ENCODE assay signal across 24 cellular contexts in the genomic region with DNA sequence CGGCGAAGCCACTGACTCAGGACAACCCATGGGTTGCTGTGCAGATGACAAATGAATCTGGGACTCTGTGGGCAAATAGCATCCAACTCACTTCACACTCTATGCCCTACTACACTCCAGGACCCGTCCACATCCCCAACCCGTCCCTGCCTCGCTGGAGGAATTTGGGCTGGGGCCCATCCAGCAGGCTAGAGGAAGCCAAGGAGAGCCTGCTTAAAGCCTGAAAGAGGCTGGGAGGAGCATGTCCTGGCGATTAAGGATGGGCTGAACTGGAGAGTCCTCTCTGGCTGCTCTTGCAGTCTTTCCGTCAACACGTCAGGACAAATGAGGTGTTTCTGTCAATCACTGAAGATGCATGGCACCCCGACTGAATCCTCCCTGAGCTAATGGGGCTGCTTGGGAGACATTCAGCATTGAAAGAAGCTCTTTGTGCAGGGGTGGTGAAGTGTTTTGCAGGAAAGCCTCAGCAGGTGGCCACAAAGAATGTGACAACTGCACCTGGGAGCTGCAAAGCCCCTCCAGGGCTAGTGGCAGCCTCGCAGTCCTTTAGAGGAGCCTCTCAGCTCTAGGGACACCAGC.
A peak's percentile ranks its signal among the peaks of the same experiment; 100 is the strongest.
DNase-seq lines count a peak whose midpoint lies in the region; FAIRE-seq and TF ChIP-seq lines count a peak whose summit lies in the region.
"Had no signal": no experiment of that assay in that cellular context is flagged by ENCODE, and none has a peak within 500 bp of the region (broad histone marks: within the 10 kb centered on the region; RNA-seq: fewer than 3 reads in every experiment).

No MANE protein-coding gene starts in this region.

- no peaks in the 10 kb centered on the region for H3K79me2 ChIP-seq in H1 (ENCODE audit: control insufficient read depth in 1 of 2, insufficient read depth in 2 of 2, low read length in 2 of 2)

- no peak overlapping the region for H2AK5ac ChIP-seq in H1 (ENCODE audit: low read depth, low read length)

- H3K9ac ChIP-seq in H1 (replicated peaks in 1 of 4; ENCODE audit: extremely low read depth in 1 of 4, low read depth in 3 of 4, low read length in 3 of 4): no peak overlapping the region
- H3K9ac ChIP-seq: KMS-11 had no signal

- H3K18ac ChIP-seq in H1 (ENCODE audit: extremely low read depth, low read length): no peak overlapping the region

- H3K14ac ChIP-seq in H1 (ENCODE audit: insufficient read length): no peak overlapping the region

- no peak overlapping the region; a peak in 1 of 4 replicates for H3K4me2 ChIP-seq in H1 (ENCODE audit: insufficient read depth in 1 of 2, low read depth in 2 of 2, low read length in 2 of 2)
- H3K4me2 ChIP-seq: KMS-11 had no signal

- H3K4ac ChIP-seq in H1 (replicated peaks; ENCODE audit: insufficient read length, low read depth, low read length): no peak overlapping the region

- TF ChIP-seq EP300 in H1 (IDR thresholded peaks at IDR 0.05; ENCODE audit: borderline replicate concordance in 1 of 2, low read depth in 2 of 2, low read length in 2 of 2): no peak

- H3K27ac Mint-ChIP-seq in activated naive CD4-positive, alpha-beta T cell treated with anti-CD3 and anti-CD28 coated beads, Interleukin-2, amount 50 U/mL, for 24 hours: peak overlapping the region; percentile 48
- H3K27ac Mint-ChIP-seq in activated CD4-positive, alpha-beta T cell treated with anti-CD3 and anti-CD28 coated beads, Interleukin-2, amount 10 ng/mL, durations not matched to agents 7 days and 5 days: no peak overlapping the region
- H3K27ac Mint-ChIP-seq: CD14-positive monocyte, HFFc6 had no signal

- CTCF ChIA-PET in H1 (lab: Charles Lee; ENCODE audit: partially characterized antibody): interaction anchor here (0.7 to 2.8 kb wide), 10 partner anchors 10 to 701 kb away, joined by 3 to 18 read pairs (median 6); no protein-coding TSS in a partner anchor
- CTCF ChIA-PET in activated CD4-positive, alpha-beta T cell treated with anti-CD3 and anti-CD28 coated beads, Interleukin-2, amount 10 ng/mL, durations not matched to agents 7 days and 5 days (lab: Charles Lee): no interaction called here

- no peaks in the 10 kb centered on the region for H3K23me2 ChIP-seq in H1 (ENCODE audit: low read depth, low read length)

- H3K27ac ChIP-seq in H1 (ENCODE audit: low read depth, low read length) (no peak overlapping the region), vagina (no peak overlapping the region)
- H3K27ac ChIP-seq: KMS-11, Peyer's patch had no signal

- no peaks in the 10 kb centered on the region for H3K79me1 ChIP-seq in H1 (ENCODE audit: low read depth, low read length)

- intact Hi-C loops in vagina (cut with DNase I): no loop called here

- no peak overlapping the region for H4K8ac ChIP-seq in H1 (ENCODE audit: extremely low read depth, insufficient read depth, low read length)

- POLR2A ChIA-PET in H1 (lab: Charles Lee; ENCODE audit: partially characterized antibody): interaction anchor here (1.3 to 1.4 kb wide), 2 partner anchors 10 to 18 kb away, joined by 3 read pairs; no protein-coding TSS in a partner anchor
- POLR2A ChIA-PET in activated CD4-positive, alpha-beta T cell treated with anti-CD3 and anti-CD28 coated beads, Interleukin-2, amount 10 ng/mL, durations not matched to agents 7 days and 5 days (lab: Charles Lee): no interaction called here

- TF ChIP-seq CTCF in H1 (IDR thresholded peaks at IDR 0.05; ENCODE audit: control extremely low read depth in 1 of 3, insufficient read depth in 1 of 3, low read depth in 1 of 3, low read length in 3 of 3): no peak
- TF ChIP-seq CTCF in vagina (IDR thresholded peaks at IDR 0.05): no peak

- H3K36me3 Mint-ChIP-seq in activated naive CD4-positive, alpha-beta T cell treated with anti-CD3 and anti-CD28 coated beads, Interleukin-2, amount 50 U/mL, for 24 hours: no peaks in the 10 kb centered on the region
- H3K36me3 Mint-ChIP-seq in activated CD4-positive, alpha-beta T cell treated with anti-CD3 and anti-CD28 coated beads, Interleukin-2, amount 10 ng/mL, durations not matched to agents 7 days and 5 days (ENCODE audit: low read depth): no peaks in the 10 kb centered on the region
- H3K36me3 Mint-ChIP-seq: CD14-positive monocyte had no signal

- no peak for TF ChIP-seq POLR2A in H1 (IDR thresholded peaks at IDR 0.05; ENCODE audit: control extremely low read depth in 1 of 2, low read depth in 2 of 2, low read length in 2 of 2)
- TF ChIP-seq POLR2A in vagina (IDR thresholded peaks at IDR 0.05): no peak

- no peak overlapping the region for H2BK15ac ChIP-seq in H1 (ENCODE audit: low read length)

- H3K4me1 ChIP-seq in H1 (replicated peaks in 1 of 4; ENCODE audit: control insufficient read depth in 3 of 4, insufficient read depth in 4 of 4, low read length in 3 of 4): peaks cover 0 to 15% (median 4%) of the 10 kb centered on the region in 4 experiments; a peak in 5 of 7 replicates
- H3K4me1 ChIP-seq in vagina: no peaks in the 10 kb centered on the region
- H3K4me1 ChIP-seq: BE2C, Peyer's patch had no signal

- no peaks in the 10 kb centered on the region for H3K9me3 ChIP-seq in H1 (ENCODE audit: insufficient read depth in 2 of 2, low read depth in 1 of 2, low read length in 1 of 2)
- no peaks in the 10 kb centered on the region for H3K9me3 ChIP-seq in vagina
- H3K9me3 ChIP-seq: BE2C, Peyer's patch had no signal

- no peaks in the 10 kb centered on the region for H3K36me3 ChIP-seq in H1 (ENCODE audit: control insufficient read depth in 2 of 4, insufficient read depth in 4 of 4, low read length in 3 of 4)
- no peaks in the 10 kb centered on the region for H3K36me3 ChIP-seq in vagina
- H3K36me3 ChIP-seq: BE2C, Peyer's patch had no signal

- no peak overlapping the region for H2BK5ac ChIP-seq in H1 (ENCODE audit: low read depth, low read length)

- no peak overlapping the region for H4K5ac ChIP-seq in H1 (ENCODE audit: insufficient read length, low read depth, low read length)

- H4K91ac ChIP-seq in H1 (replicated peaks; ENCODE audit: insufficient read length, low read length): no peak overlapping the region

- no peak overlapping the region for H2BK120ac ChIP-seq in H1 (replicated peaks; ENCODE audit: low read depth, low read length)

- H3K4me1 Mint-ChIP-seq in activated naive CD4-positive, alpha-beta T cell treated with anti-CD3 and anti-CD28 coated beads, Interleukin-2, amount 50 U/mL, for 24 hours: no peaks in the 10 kb centered on the region
- H3K4me1 Mint-ChIP-seq in activated CD4-positive, alpha-beta T cell treated with anti-CD3 and anti-CD28 coated beads, Interleukin-2, amount 10 ng/mL, durations not matched to agents 7 days and 5 days: no peaks in the 10 kb centered on the region
- H3K4me1 Mint-ChIP-seq: CD14-positive monocyte had no signal

- H3K9me3 Mint-ChIP-seq in activated naive CD4-positive, alpha-beta T cell treated with anti-CD3 and anti-CD28 coated beads, Interleukin-2, amount 50 U/mL, for 24 hours: no peaks in the 10 kb centered on the region
- no peaks in the 10 kb centered on the region for H3K9me3 Mint-ChIP-seq in activated CD4-positive, alpha-beta T cell treated with anti-CD3 and anti-CD28 coated beads, Interleukin-2, amount 10 ng/mL, durations not matched to agents 7 days and 5 days
- H3K9me3 Mint-ChIP-seq: HFFc6 had no signal

- TF ChIP-seq RAD21 in H1 (IDR thresholded peaks at IDR 0.05 in 1 of 2, conservative IDR thresholded peaks at IDR 0.05 in 1 of 2; ENCODE audit: low read depth in 2 of 2, low read length in 2 of 2): 0 out of 4 replicates have a peak, but pooled peaks of 1 of the 2 experiments have one; percentile 3

- FAIRE-seq in H1 (lab: Jason Lieb, UNC): no peak
- FAIRE-seq: GM12892, GM19239, H54 had no signal

- no peak overlapping the region for H3K56ac ChIP-seq in H1 (replicated peaks; ENCODE audit: insufficient read length, low read depth, low read length)

- no peak overlapping the region for H3K4me3 ChIP-seq in H1 (ENCODE audit: extremely low read depth in 1 of 4, insufficient read depth in 2 of 4, low read depth in 3 of 4, low read length in 4 of 4)
- no peak overlapping the region for H3K4me3 ChIP-seq in vagina
- H3K4me3 ChIP-seq: Peyer's patch had no signal

- H2BK20ac ChIP-seq in H1 (ENCODE audit: low read length): no peak overlapping the region

- no peaks in the 10 kb centered on the region for H3K27me3 ChIP-seq in H1 (replicated peaks in 1 of 4; ENCODE audit: control insufficient read depth in 3 of 4, extremely low read depth in 1 of 4, insufficient read depth in 3 of 4, low read length in 3 of 4)
- no peaks in the 10 kb centered on the region for H3K27me3 ChIP-seq in vagina
- H3K27me3 ChIP-seq: Peyer's patch had no signal

- no peak overlapping the region for H3K23ac ChIP-seq in H1 (ENCODE audit: insufficient read length)

- H2AFZ ChIP-seq in H1 (ENCODE audit: low read length): no peak overlapping the region

- DNase-seq in activated naive CD4-positive, alpha-beta T cell treated with Interleukin-2 at 50 U/mL for 16 hours: no peak
- peak in 1 of 2 experiments; percentile 48 for DNase-seq in H1 (ENCODE audit: low read depth in 1 of 2, low spot score in 2 of 2)
- DNase-seq in iPS-NIHi7 (ENCODE audit: extremely low spot score): peak; percentile 39
- DNase-seq in vagina (ENCODE audit: extremely low spot score in 2 of 2): peak; percentile 72 to 91
- DNase-seq in stimulated activated CD4-positive, alpha-beta T cell treated with anti-CD3 and anti-CD28 coated beads, Interleukin-15, amount 100 ng/mL, for 24 hours: no peak
- DNase-seq in NCI-H2196 (lab: John Stamatoyannopoulos, UW; ENCODE audit: unreplicated experiment): no peak
- no peak for DNase-seq in activated CD4-positive, alpha-beta T cell treated with anti-CD3 and anti-CD28 coated beads, Interleukin-2, amount 10 ng/mL, durations not matched to agents 7 days and 5 days
- DNase-seq: 8988T; BE2C; Calu3; DMS79 treated with DMSO at 0.1 percent for 48 hours; NCI-H1048; NCI-H1694; NCI-H2029 treated with DMSO at 0.1 percent for 48 hours; NK-92 treated with Interleukin-12 subunit alpha and Interleukin-12 subunit beta, amount 100 ng/mL, for 24 hours; Peyer's patch; SHP77 treated with DMSO at 0.1 percent for 48 hours had no signal

- H2BK12ac ChIP-seq in H1 (ENCODE audit: low read depth, low read length): no peak overlapping the region; the same call in 1 of the 2 replicates

- H3K27me3 Mint-ChIP-seq in activated naive CD4-positive, alpha-beta T cell treated with anti-CD3 and anti-CD28 coated beads, Interleukin-2, amount 50 U/mL, for 24 hours: peaks cover 4% of the 10 kb centered on the region
- H3K27me3 Mint-ChIP-seq in activated CD4-positive, alpha-beta T cell treated with anti-CD3 and anti-CD28 coated beads, Interleukin-2, amount 10 ng/mL, durations not matched to agents 7 days and 5 days: peaks cover 2% of the 10 kb centered on the region

- 80% methylated on average over 10 of the region's 10 CpGs; no CpG with 5 or more reads in 1 of the 2 experiments for WGBS in H1 (ENCODE audit: extremely low coverage in 1 of 2, insufficient coverage in 1 of 2, insufficient read length in 1 of 2, insufficient replicate concordance in 2 of 2, low coverage in 1 of 2, low lambda C conversion rate in 2 of 2, missing lambda C conversion rate in 1 of 2), 2 experiments

- no peaks in the 10 kb centered on the region for H4K20me1 ChIP-seq in H1 (replicated peaks in 1 of 2; ENCODE audit: control insufficient read depth in 1 of 2, insufficient read depth in 2 of 2, low read length in 2 of 2)

- H3K4me3 Mint-ChIP-seq in activated naive CD4-positive, alpha-beta T cell treated with anti-CD3 and anti-CD28 coated beads, Interleukin-2, amount 50 U/mL, for 24 hours: no peak overlapping the region
- no peak overlapping the region for H3K4me3 Mint-ChIP-seq in activated CD4-positive, alpha-beta T cell treated with anti-CD3 and anti-CD28 coated beads, Interleukin-2, amount 10 ng/mL, durations not matched to agents 7 days and 5 days
- H3K4me3 Mint-ChIP-seq: CD14-positive monocyte, HFFc6 had no signal

Comparison
In these comparisons a context has a peak if more than half of its experiments do, and no peak if none do; other contexts are left out.
1. DNase-seq: peak in iPS-NIHi7 (single experiment) and vagina (2 of 2); none in activated naive CD4-positive, alpha-beta T cell treated with Interleukin-2 at 50 U/mL for 16 hours (single experiment), stimulated activated CD4-positive, alpha-beta T cell treated with anti-CD3 and anti-CD28 coated beads, Interleukin-15, amount 100 ng/mL, for 24 hours (single experiment), NCI-H2196 (single experiment) and activated CD4-positive, alpha-beta T cell treated with anti-CD3 and anti-CD28 coated beads, Interleukin-2, amount 10 ng/mL, durations not matched to agents 7 days and 5 days (single experiment).